ENCODE assay signal across 9 cellular contexts in genomic region chr2:219119422-219120043, GRCh38. TPM values are rescaled to one million over a fixed set of nuclear protein-coding genes. Genes with fewer than 3 reads are reported as not detected.
DNase-seq lines count a peak whose midpoint lies in the region; ATAC-seq, FAIRE-seq and TF ChIP-seq lines count a peak whose summit lies in the region.
"Had no signal": no experiment of that assay in that cellular context is flagged by ENCODE, and none has a peak within 500 bp of the region (broad histone marks: within the 10 kb centered on the region; RNA-seq: fewer than 3 reads in every experiment).

No MANE protein-coding gene starts in this region.

- H3K4me1 ChIP-seq in BLaER1 treated with 17β-estradiol and CSF1 and Interleukin-3, amounts not matched to agents 10 nM and 100 nM: peaks cover 17 to 25% (median 22%) of the 10 kb centered on the region in 10 experiments

- no peak overlapping the region for H3K27ac Mint-ChIP-seq in progenitor cell of endocrine pancreas
- H3K27ac Mint-ChIP-seq: IgD-negative memory B cell had no signal

- H3K9ac ChIP-seq in BLaER1 treated with 17β-estradiol and CSF1 and Interleukin-3, amounts not matched to agents 10 nM and 100 nM: no peak overlapping the region

- no peak overlapping the region for H3K27ac ChIP-seq in BLaER1 treated with 17β-estradiol and CSF1 and Interleukin-3, amounts not matched to agents 10 nM and 100 nM

- H3K36me3 ChIP-seq in BLaER1 treated with 17β-estradiol and CSF1 and Interleukin-3, amounts not matched to agents 10 nM and 100 nM: no peaks in the 10 kb centered on the region; a peak in 1 of 22 replicates

- no peak for TF ChIP-seq POLR2A in H54 (IDR thresholded peaks at IDR 0.05; ENCODE audit: low read depth, low read length)

- H3K36me3 Mint-ChIP-seq in progenitor cell of endocrine pancreas (ENCODE audit: insufficient read depth): peaks cover 2% of the 10 kb centered on the region

- DNase-seq in H54 (ENCODE audit: insufficient read length, low spot score) (peak; percentile 32), RPMI7951 (ENCODE audit: low read depth) (peak; percentile 49), glomerular visceral epithelial cell (ENCODE audit: extremely low spot score) (peak; percentile 53), progenitor cell of endocrine pancreas (ENCODE audit: low spot score, unreplicated experiment) (peak; percentile 54)
- DNase-seq in activated gamma-delta T cell treated with anti-CD3 and anti-CD28 coated beads, Interleukin-2, amount 50 U/mL, for 16 hours (ENCODE audit: low read depth): peak; percentile 37

- peaks cover 39% of the 10 kb centered on the region for H3K4me1 Mint-ChIP-seq in progenitor cell of endocrine pancreas (ENCODE audit: low read depth)

- ATAC-seq in GM18498 (IDR thresholded peaks at IDR 0.05; ENCODE audit: unreplicated experiment) (no peak), GM21447 (IDR thresholded peaks at IDR 0.05; ENCODE audit: unreplicated experiment) (no peak)

- H4K20me1 ChIP-seq in BLaER1 treated with 17β-estradiol and CSF1 and Interleukin-3, amounts not matched to agents 10 nM and 100 nM: peaks cover 0 to 93% (median 66%) of the 10 kb centered on the region in 11 experiments; a peak in 19 of 22 replicates

- no peak overlapping the region for H3K4me3 ChIP-seq in BLaER1 treated with 17β-estradiol and CSF1 and Interleukin-3, amounts not matched to agents 10 nM and 100 nM

- H3K9me3 ChIP-seq in BLaER1 treated with 17β-estradiol and CSF1 and Interleukin-3, amounts not matched to agents 10 nM and 100 nM (replicated peaks in 1 of 11): no peaks in the 10 kb centered on the region

- peak; percentile 77 for TF ChIP-seq CTCF in progenitor cell of endocrine pancreas (IDR thresholded peaks at IDR 0.05; ENCODE audit: unreplicated experiment)

- H3K4me2 ChIP-seq in BLaER1 treated with 17β-estradiol and CSF1 and Interleukin-3, amounts not matched to agents 10 nM and 100 nM: peak overlapping the region; percentile 58 to 88 (median 81); a peak in 13 of 22 replicates

- peak; percentile 68 for FAIRE-seq in H54 (lab: Jason Lieb, UNC)

- no peak overlapping the region for H3K4me3 Mint-ChIP-seq in progenitor cell of endocrine pancreas (ENCODE audit: low read depth)
- H3K4me3 Mint-ChIP-seq: IgD-negative memory B cell had no signal

- H3K27me3 Mint-ChIP-seq in progenitor cell of endocrine pancreas: peaks cover 80% of the 10 kb centered on the region
- H3K27me3 Mint-ChIP-seq: IgD-negative memory B cell had no signal

- H3K27me3 ChIP-seq in BLaER1 treated with 17β-estradiol and CSF1 and Interleukin-3, amounts not matched to agents 10 nM and 100 nM: no peaks in the 10 kb centered on the region

- no peaks in the 10 kb centered on the region for H3K9me3 Mint-ChIP-seq in progenitor cell of endocrine pancreas (ENCODE audit: low read depth)
- H3K9me3 Mint-ChIP-seq: IgD-negative memory B cell had no signal

RNA-seq across cellular contexts. Expression of gene NHEJ1, which starts 41.1 kb away (rescaled TPM):
- 24.1 and 31.0 TPM in 2 replicates for total RNA-seq in RPMI7951 (2014; rRNA removed; shearing (Covaris generic))
- total RNA-seq in progenitor cell of endocrine pancreas: 15.4 and 17.7 TPM in 2 replicates

RNA-seq across cellular contexts. Expression of gene SLC23A3, which starts 50.3 kb away (rescaled TPM):
- total RNA-seq in RPMI7951 (2014; rRNA removed; shearing (Covaris generic)): 0.59 TPM in 1 of 2 replicates, not detected in the other
- 1.7 and 2.8 TPM in 2 replicates for total RNA-seq in progenitor cell of endocrine pancreas

RNA-seq across cellular contexts. Expression of gene CNPPD1, which starts 57.2 kb away (rescaled TPM):
- 40.2 and 41.2 TPM in 2 replicates for total RNA-seq in RPMI7951 (2014; rRNA removed; shearing (Covaris generic))
- total RNA-seq in progenitor cell of endocrine pancreas: 38.9 and 40.8 TPM in 2 replicates

RNA-seq across cellular contexts. Expression of gene RETREG2, which starts 58.5 kb away (rescaled TPM):
- total RNA-seq in RPMI7951 (2014; rRNA removed; shearing (Covaris generic)): 63.2 and 67.8 TPM in 2 replicates
- 77.0 and 77.4 TPM in 2 replicates for total RNA-seq in progenitor cell of endocrine pancreas

RNA-seq across cellular contexts. Expression of gene IHH, which starts 58.8 kb away (rescaled TPM):
- total RNA-seq in RPMI7951 (2014; rRNA removed; shearing (Covaris generic)): not detected in 2 replicates
- 17.3 and 24.1 TPM in 2 replicates for total RNA-seq in progenitor cell of endocrine pancreas
